26 cellular contexts compared by ENCODE assay signal in the genomic region with DNA sequence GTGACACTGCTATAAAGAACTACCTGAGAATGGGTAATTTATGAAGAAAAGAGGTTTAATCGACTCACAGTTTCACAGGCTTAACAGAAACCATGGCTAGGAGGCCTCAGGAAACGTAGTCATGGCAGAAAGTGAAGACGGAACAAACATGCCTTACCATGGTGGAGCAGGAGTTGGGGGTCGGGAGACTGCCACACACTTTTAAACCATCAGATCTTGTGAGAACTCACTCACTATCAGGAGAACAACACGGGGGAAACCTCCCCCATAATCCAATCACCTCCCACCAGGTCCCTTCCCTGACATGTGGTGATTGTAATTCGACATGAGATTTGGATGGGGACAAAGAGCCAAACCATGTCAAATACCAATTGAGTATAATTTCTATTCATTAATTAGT.
"Had no signal": no experiment of that assay in that cellular context is flagged by ENCODE, and none has a peak within 500 bp of the region (broad histone marks: within the 10 kb centered on the region; RNA-seq: fewer than 3 reads in every experiment).

No MANE protein-coding gene starts in this region.

- H3K36me3 ChIP-seq: gastrocnemius medialis, heart left ventricle, left lung, neutrophil, stomach, tibial artery, upper lobe of left lung had no signal

- ATAC-seq: esophagus mucosa; gastrocnemius medialis; heart left ventricle; left cardiac atrium; left lung; natural killer cell; sciatic nerve; stimulated activated effector memory CD8-positive, alpha-beta T cell treated with anti-CD3 and anti-CD28 coated beads, Interleukin-12 subunit alpha, Interleukin-12 subunit beta, amount 100 ng/mL, for 72 hours had no signal

- H3K9me3 ChIP-seq: gastrocnemius medialis, heart left ventricle, left lung, neutrophil, testis, tibial artery, upper lobe of left lung had no signal

- H3K79me2 ChIP-seq: hepatocyte, parathyroid adenoma had no signal

- H3K4me3 ChIP-seq: gastrocnemius medialis, heart left ventricle, hepatocyte, left lung, stomach, testis, tibial artery, upper lobe of left lung had no signal

- H3K9ac ChIP-seq: parathyroid adenoma had no signal

- H3K27me3 ChIP-seq: gastrocnemius medialis, heart left ventricle, hepatocyte, left lung, neutrophil, stomach, testis, tibial artery, upper lobe of left lung had no signal

- H3K36me3 Mint-ChIP-seq: natural killer cell; stimulated activated effector memory CD8-positive, alpha-beta T cell treated with anti-CD3 and anti-CD28 coated beads, Interleukin-12 subunit alpha, Interleukin-12 subunit beta, amount 100 ng/mL, for 72 hours had no signal

- DNase-seq: cerebellar nuclear complex; effector CD8-positive, alpha-beta T cell; endodermal cell; foreskin fibroblast; gastrocnemius medialis; heart left ventricle; left cardiac atrium; left lung; natural killer cell; stimulated activated CD4-positive, alpha-beta T cell treated with anti-CD3 and anti-CD28 coated beads, Interleukin-2, amount 100 ng/mL, for 24 hours; stimulated activated CD4-positive, alpha-beta T cell treated with anti-CD3 and anti-CD28 coated beads, Interleukin-4, amount 100 ng/mL, for 24 hours; stimulated activated naive CD4-positive, alpha-beta T cell treated with Interleukin-2 at 50 U/mL for 16 hours; stomach; testis; tibial artery; upper lobe of left lung had no signal

- H2AFZ ChIP-seq: hepatocyte, parathyroid adenoma had no signal

- H3K27ac Mint-ChIP-seq: endodermal cell; natural killer cell; progenitor cell of endocrine pancreas; stimulated activated effector memory CD8-positive, alpha-beta T cell treated with anti-CD3 and anti-CD28 coated beads, Interleukin-12 subunit alpha, Interleukin-12 subunit beta, amount 100 ng/mL, for 72 hours had no signal

- H3K4me1 ChIP-seq: gastrocnemius medialis, heart left ventricle, left lung, parathyroid adenoma, stomach, testis, tibial artery, upper lobe of left lung had no signal

- H3K4me3 Mint-ChIP-seq: endodermal cell; natural killer cell; neural crest cell; stimulated activated effector memory CD8-positive, alpha-beta T cell treated with anti-CD3 and anti-CD28 coated beads, Interleukin-12 subunit alpha, Interleukin-12 subunit beta, amount 100 ng/mL, for 72 hours had no signal

- H3K4me2 ChIP-seq: hepatocyte had no signal

- H3K27me3 Mint-ChIP-seq: progenitor cell of endocrine pancreas had no signal

- FAIRE-seq: urothelium cell line had no signal

- H3K4me1 Mint-ChIP-seq: endodermal cell; natural killer cell; neural crest cell; stimulated activated effector memory CD8-positive, alpha-beta T cell treated with anti-CD3 and anti-CD28 coated beads, Interleukin-12 subunit alpha, Interleukin-12 subunit beta, amount 100 ng/mL, for 72 hours had no signal

- H3K27ac ChIP-seq: epithelial cell of prostate, gastrocnemius medialis, heart left ventricle, hepatocyte, left lung, neutrophil, parathyroid adenoma, stomach, testis, tibial artery, upper lobe of left lung had no signal
